15 cellular contexts compared by ENCODE assay signal in genomic region chr1:200411406-200412257, GRCh38. TPM values are rescaled to one million over a fixed set of nuclear protein-coding genes. Genes with fewer than 3 reads are reported as not detected.
DNase-seq lines count a peak whose midpoint lies in the region; ATAC-seq and TF ChIP-seq lines count a peak whose summit lies in the region.
"Had no signal": no experiment of that assay in that cellular context is flagged by ENCODE, and none has a peak within 500 bp of the region (broad histone marks: within the 10 kb centered on the region; RNA-seq: fewer than 3 reads in every experiment).

No MANE protein-coding gene starts in this region.

- no CpG with 5 or more reads among the region's 20 CpGs for WGBS in trophoblast cell (ENCODE audit: extremely low coverage, insufficient coverage, insufficient read length)
- 36 to 46% methylated on average over 20 of the region's 20 CpGs for WGBS in heart right ventricle, 2 donors

- H3K79me1 ChIP-seq in trophoblast cell (ENCODE audit: low read length), result peaks cover 8% of the 10 kb centered on the region

- peaks cover 13% of the 10 kb centered on the region; the same call in 2 of the 3 replicates for H3K9me3 Mint-ChIP-seq in GM23338
- peaks cover 0 to 2% (median 0%) of the 10 kb centered on the region in 6 donors for H3K9me3 Mint-ChIP-seq in immature natural killer cell
- H3K9me3 Mint-ChIP-seq: activated naive CD4-positive, alpha-beta T cell treated with anti-CD3 and anti-CD28 coated beads for 36 hours had no signal

- peaks cover 21% of the 10 kb centered on the region for H3K36me3 ChIP-seq in GM23338 (ENCODE audit: insufficient read depth)
- H3K36me3 ChIP-seq in SU-DHL-6 (ENCODE audit: low read length), result 0 out of 2 replicates have a peak, but pooled peaks cover 3% of the 10 kb centered on the region
- H3K36me3 ChIP-seq in trophoblast cell (ENCODE audit: control insufficient read depth in 1 of 2, insufficient read depth in 2 of 2, low read length in 2 of 2), result peaks cover 2 to 13% of the 10 kb centered on the region in 2 experiments
- H3K36me3 ChIP-seq in heart right ventricle, result peaks cover 0 to 13% (median 0%) of the 10 kb centered on the region in 9 donors

- H3K23ac ChIP-seq in trophoblast cell (ENCODE audit: low read length), result no peak overlapping the region

- H3K9me2 ChIP-seq in GM23338 (ENCODE audit: insufficient read depth), result no peaks in the 10 kb centered on the region
- no peaks in the 10 kb centered on the region for H3K9me2 ChIP-seq in SU-DHL-6 (replicated peaks; ENCODE audit: insufficient read depth, low read length)

- H4K91ac ChIP-seq in trophoblast cell (ENCODE audit: low read depth, low read length), result peak overlapping the region; percentile 39

- no peaks in the 10 kb centered on the region for H3K27me3 ChIP-seq in GM23338 (ENCODE audit: insufficient read depth)
- H3K27me3 ChIP-seq in SU-DHL-6 (ENCODE audit: low read length), result no peaks in the 10 kb centered on the region
- no peaks in the 10 kb centered on the region for H3K27me3 ChIP-seq in trophoblast cell (ENCODE audit: insufficient read depth, low read length)
- H3K27me3 ChIP-seq in heart right ventricle, result no peaks in the 10 kb centered on the region
- H3K27me3 ChIP-seq: esophagus muscularis mucosa had no signal

- peak; percentile 67 for ATAC-seq in GM23338
- ATAC-seq in GM19395 (IDR thresholded peaks at IDR 0.05; ENCODE audit: unreplicated experiment), result no peak
- no peak for ATAC-seq in HG03520 (IDR thresholded peaks at IDR 0.05; ENCODE audit: unreplicated experiment)
- ATAC-seq in heart right ventricle, result no peak
- ATAC-seq: naive thymus-derived CD8-positive, alpha-beta T cell; PC-3 had no signal

- peaks cover 59% of the 10 kb centered on the region for H3K4me1 Mint-ChIP-seq in GM23338
- H3K4me1 Mint-ChIP-seq in immature natural killer cell, result peaks cover 35 to 40% of the 10 kb centered on the region in 2 donors

- H4K20me1 ChIP-seq in GM23338 (replicated peaks; ENCODE audit: insufficient read depth) (peaks cover 22% of the 10 kb centered on the region), SU-DHL-6 (ENCODE audit: low read depth, low read length) (no peaks in the 10 kb centered on the region; the same call in 1 of the 2 replicates)

- peaks cover 51% of the 10 kb centered on the region for H3K36me3 Mint-ChIP-seq in GM23338 (ENCODE audit: low read depth)
- H3K36me3 Mint-ChIP-seq in immature natural killer cell, result peaks cover 8 to 12% (median 10%) of the 10 kb centered on the region in 3 donors

- no peak overlapping the region for H2BK12ac ChIP-seq in trophoblast cell (ENCODE audit: low read length)

- H3K4me3 Mint-ChIP-seq in GM23338, result peak overlapping the region; percentile 94
- peak overlapping the region in 2 of 5 donors; percentile 31 to 46 for H3K4me3 Mint-ChIP-seq in immature natural killer cell

- no peak overlapping the region for H2AK5ac ChIP-seq in trophoblast cell (ENCODE audit: low read length)

- peaks cover 79% of the 10 kb centered on the region for H3K79me2 ChIP-seq in GM23338 (replicated peaks; ENCODE audit: insufficient read depth)
- peaks cover 31% of the 10 kb centered on the region for H3K79me2 ChIP-seq in SU-DHL-6 (ENCODE audit: insufficient read depth, low read length)
- H3K79me2 ChIP-seq in trophoblast cell (ENCODE audit: control insufficient read depth, insufficient read depth, low read length, poor library complexity), result peaks cover 9% of the 10 kb centered on the region

- peak overlapping the region; percentile 86 for H4K8ac ChIP-seq in trophoblast cell (ENCODE audit: low read depth, low read length)

- TF ChIP-seq CTCF in GM23338 (conservative IDR thresholded peaks at IDR 0.05; ENCODE audit: low read depth in 2 of 2) (no peak), SU-DHL-6 (IDR thresholded peaks at IDR 0.05; ENCODE audit: insufficient read depth, low read length, poor library complexity, severe bottlenecking) (no peak), heart right ventricle (IDR thresholded peaks at IDR 0.05) (no peak)

- H2BK5ac ChIP-seq in trophoblast cell (ENCODE audit: low read depth, low read length, poor library complexity), result no peak overlapping the region

- peak overlapping the region; percentile 56 for H3K4me3 ChIP-seq in GM23338
- no peak overlapping the region for H3K4me3 ChIP-seq in SU-DHL-6 (ENCODE audit: insufficient read depth, low read length, poor library complexity, severe bottlenecking)
- peak overlapping the region; percentile 88 for H3K4me3 ChIP-seq in iPS-11a (ENCODE audit: low read depth, low read length)
- H3K4me3 ChIP-seq in trophoblast cell (ENCODE audit: low read depth, low read length), result peak overlapping the region; percentile 68
- H3K4me3 ChIP-seq in heart right ventricle, result peak overlapping the region in 2 of 10 donors; percentile 3 to 6
- H3K4me3 ChIP-seq: skin epidermis had no signal

- intact Hi-C loops in heart right ventricle (cut with DNase I), result no loop called here

- H3K27ac Mint-ChIP-seq in GM23338, result peak overlapping the region; percentile 98
- no peak overlapping the region for H3K27ac Mint-ChIP-seq in immature natural killer cell
- H3K27ac Mint-ChIP-seq: activated naive CD4-positive, alpha-beta T cell treated with anti-CD3 and anti-CD28 coated beads for 36 hours had no signal

- H3K4me2 ChIP-seq in GM23338 (peak overlapping the region; percentile 87), SU-DHL-6 (ENCODE audit: low read depth, low read length, poor library complexity, severe bottlenecking) (peak overlapping the region; percentile 73), trophoblast cell (ENCODE audit: low read length) (peak overlapping the region; percentile 77)

- H3K4me1 ChIP-seq in GM23338 (ENCODE audit: insufficient read depth) (peaks cover 57% of the 10 kb centered on the region), trophoblast cell (ENCODE audit: control insufficient read depth in 1 of 2, insufficient read depth in 2 of 2, low read length in 2 of 2) (peaks cover 6 to 14% of the 10 kb centered on the region in 2 experiments), heart right ventricle (peaks cover 0 to 46% (median 41%) of the 10 kb centered on the region in 9 donors)

- H4K12ac ChIP-seq in trophoblast cell (ENCODE audit: low read depth, low read length), result peak overlapping the region; percentile 8

- H3F3A ChIP-seq in GM23338 (replicated peaks; ENCODE audit: low read depth), result no peaks in the 10 kb centered on the region
- H3F3A ChIP-seq in SU-DHL-6 (ENCODE audit: insufficient read depth), result peaks cover 14% of the 10 kb centered on the region

- no peak overlapping the region for H2BK120ac ChIP-seq in trophoblast cell (ENCODE audit: insufficient read depth, low read length, poor library complexity)

- H3K27ac ChIP-seq in GM23338 (ENCODE audit: low read depth), result peak overlapping the region; percentile 99
- no peak overlapping the region for H3K27ac ChIP-seq in SU-DHL-6 (ENCODE audit: low read depth, low read length)
- no peak overlapping the region for H3K27ac ChIP-seq in trophoblast cell (ENCODE audit: low read depth, low read length)
- H3K27ac ChIP-seq in heart right ventricle, result no peak overlapping the region
- H3K27ac ChIP-seq: esophagus muscularis mucosa had no signal

- no peaks in the 10 kb centered on the region for H3K9me3 ChIP-seq in SU-DHL-6 (ENCODE audit: insufficient read depth, low read length)
- no peaks in the 10 kb centered on the region for H3K9me3 ChIP-seq in trophoblast cell (ENCODE audit: insufficient read depth, low read depth, low read length)
- no peaks in the 10 kb centered on the region for H3K9me3 ChIP-seq in heart right ventricle
- H3K9me3 ChIP-seq: esophagus muscularis mucosa had no signal

- H3K27me3 Mint-ChIP-seq in GM23338 (ENCODE audit: insufficient read depth, low read depth, poor library complexity) (peaks cover 22% of the 10 kb centered on the region), immature natural killer cell (ENCODE audit: low read depth in 3 of 3) (peaks cover 4 to 20% (median 6%) of the 10 kb centered on the region in 3 donors)
- H3K27me3 Mint-ChIP-seq: naive thymus-derived CD8-positive, alpha-beta T cell had no signal

- H2AFZ ChIP-seq in GM23338 (no peak overlapping the region), SU-DHL-6 (ENCODE audit: low read depth, low read length, severe bottlenecking) (peak overlapping the region; percentile 50), trophoblast cell (ENCODE audit: insufficient read depth, low read length, poor library complexity) (peak overlapping the region; percentile 78)

- H3K18ac ChIP-seq in trophoblast cell (ENCODE audit: low read length), result no peak overlapping the region

- no peak overlapping the region for H3K4ac ChIP-seq in trophoblast cell (ENCODE audit: low read depth, low read length)

- H3K9ac ChIP-seq in SU-DHL-6 (ENCODE audit: low read length), result no peak overlapping the region
- H3K9ac ChIP-seq in trophoblast cell (ENCODE audit: low read length), result peak overlapping the region; percentile 41

- DNase-seq in GM23338 (ENCODE audit: low spot score), result peak; percentile 94
- no peak for DNase-seq in trophoblast cell
- DNase-seq in heart right ventricle, result no peak
- DNase-seq in immature natural killer cell, result no peak
- DNase-seq: activated naive CD4-positive, alpha-beta T cell treated with anti-CD3 and anti-CD28 coated beads for 36 hours; cerebellar nuclear complex; naive thymus-derived CD8-positive, alpha-beta T cell; PC-3; substantia nigra had no signal

- peak overlapping the region; percentile 45 for H3K14ac ChIP-seq in trophoblast cell (ENCODE audit: low read length)

TF ChIP-seq in GM23338, 12 proteins besides CTCF, POLR2A, EP300 and RAD21 (continues in another document):
- TF ChIP-seq ZNF331 (CRISPR knock-in tag; IDR thresholded peaks at IDR 0.05; ENCODE audit: low read depth) (no peak), EZH2phosphoT487 (IDR thresholded peaks at IDR 0.05; ENCODE audit: unreplicated experiment) (no peak), POLR2AphosphoS5 (IDR thresholded peaks at IDR 0.05; ENCODE audit: low read depth) (peak; percentile 87), EZH2 (IDR thresholded peaks at IDR 0.05; ENCODE audit: low read depth, unreplicated experiment) (no peak), NANOG (IDR thresholded peaks at IDR 0.05; ENCODE audit: borderline replicate concordance) (peak; percentile 82)
- TF ChIP-seq, protein P1, sequence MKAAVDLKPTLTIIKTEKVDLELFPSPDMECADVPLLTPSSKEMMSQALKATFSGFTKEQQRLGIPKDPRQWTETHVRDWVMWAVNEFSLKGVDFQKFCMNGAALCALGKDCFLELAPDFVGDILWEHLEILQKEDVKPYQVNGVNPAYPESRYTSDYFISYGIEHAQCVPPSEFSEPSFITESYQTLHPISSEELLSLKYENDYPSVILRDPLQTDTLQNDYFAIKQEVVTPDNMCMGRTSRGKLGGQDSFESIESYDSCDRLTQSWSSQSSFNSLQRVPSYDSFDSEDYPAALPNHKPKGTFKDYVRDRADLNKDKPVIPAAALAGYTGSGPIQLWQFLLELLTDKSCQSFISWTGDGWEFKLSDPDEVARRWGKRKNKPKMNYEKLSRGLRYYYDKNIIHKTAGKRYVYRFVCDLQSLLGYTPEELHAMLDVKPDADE (IDR thresholded peaks at IDR 0.05), result 0 out of 2 replicates have a peak, but pooled peaks have one; percentile 57

RNA-seq across cellular contexts. Expression of gene ZNF281, which starts 1.8 kb away (rescaled TPM):
- 79.3 and 81.2 TPM in 2 replicates for total RNA-seq in GM23338 (2014; rRNA removed; shearing (Covaris generic))
- polyA plus RNA-seq in GM23338 (2016; fragmentation: Nextera tagmentation; extraction: Ambion mirVana) (51.5 and 62.1 TPM in 2 replicates), heart right ventricle (1 to 10 TPM; 2.8 to 3.4 TPM), immature natural killer cell (10 to 100 TPM; 15.3 to 33.3 (median 27.3) TPM)
- 15.2 and 15.3 TPM in 2 replicates for polyA plus RNA-seq in trophoblast cell (2013)
- total RNA-seq in heart right ventricle, result 10 to 100 TPM in 4 of 10 donors, 1 to 10 TPM in 6; 6.8 to 11.7 (median 9.2) TPM
